Comparison of ENCODE assay signal across 1 cellular context in the genomic region with DNA sequence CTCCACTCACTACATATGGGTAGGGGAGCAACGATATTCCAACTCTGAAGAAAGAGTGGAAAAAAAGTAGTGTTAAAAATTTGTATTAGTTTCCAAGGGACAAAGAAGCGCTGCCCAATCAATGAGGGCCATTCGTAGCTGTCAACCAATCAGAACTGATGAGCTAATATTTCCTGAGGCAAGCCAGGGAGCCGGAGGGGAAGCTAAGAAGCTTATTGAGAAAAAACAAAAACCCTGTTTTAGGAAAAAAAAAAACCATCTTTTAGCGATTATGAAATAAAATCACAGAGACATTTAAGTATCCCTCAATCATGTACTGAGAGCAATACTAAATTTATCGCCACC.
TF ChIP-seq lines count a peak whose summit lies in the region.

No MANE protein-coding gene starts in this region.

TF ChIP-seq in HepG2, 621 proteins besides CTCF, POLR2A, EP300 and RAD21 (continued from another document):
- TF ChIP-seq ZNF800 (CRISPR knock-in tag; IDR thresholded peaks at IDR 0.05) (0 out of 2 replicates have a peak, but pooled peaks have one; percentile 7), HNF1B (CRISPR knock-in tag; IDR thresholded peaks at IDR 0.05) (0 out of 2 replicates have a peak, but pooled peaks have one; percentile 0), HOMEZ (CRISPR knock-in tag; IDR thresholded peaks at IDR 0.05; ENCODE audit: low read depth) (0 out of 2 replicates have a peak, but pooled peaks have one; percentile 26), NFYB (CRISPR knock-in tag; IDR thresholded peaks at IDR 0.05) (peak; percentile 73), NFYC (CRISPR knock-in tag; IDR thresholded peaks at IDR 0.05) (peak; percentile 76), WIZ (CRISPR knock-in tag; IDR thresholded peaks at IDR 0.05) (no peak), ZNF362 (CRISPR knock-in tag; IDR thresholded peaks at IDR 0.05; ENCODE audit: borderline replicate concordance) (peak; percentile 7; the same call in 1 of the 2 replicates)
- TF ChIP-seq, protein P1, sequence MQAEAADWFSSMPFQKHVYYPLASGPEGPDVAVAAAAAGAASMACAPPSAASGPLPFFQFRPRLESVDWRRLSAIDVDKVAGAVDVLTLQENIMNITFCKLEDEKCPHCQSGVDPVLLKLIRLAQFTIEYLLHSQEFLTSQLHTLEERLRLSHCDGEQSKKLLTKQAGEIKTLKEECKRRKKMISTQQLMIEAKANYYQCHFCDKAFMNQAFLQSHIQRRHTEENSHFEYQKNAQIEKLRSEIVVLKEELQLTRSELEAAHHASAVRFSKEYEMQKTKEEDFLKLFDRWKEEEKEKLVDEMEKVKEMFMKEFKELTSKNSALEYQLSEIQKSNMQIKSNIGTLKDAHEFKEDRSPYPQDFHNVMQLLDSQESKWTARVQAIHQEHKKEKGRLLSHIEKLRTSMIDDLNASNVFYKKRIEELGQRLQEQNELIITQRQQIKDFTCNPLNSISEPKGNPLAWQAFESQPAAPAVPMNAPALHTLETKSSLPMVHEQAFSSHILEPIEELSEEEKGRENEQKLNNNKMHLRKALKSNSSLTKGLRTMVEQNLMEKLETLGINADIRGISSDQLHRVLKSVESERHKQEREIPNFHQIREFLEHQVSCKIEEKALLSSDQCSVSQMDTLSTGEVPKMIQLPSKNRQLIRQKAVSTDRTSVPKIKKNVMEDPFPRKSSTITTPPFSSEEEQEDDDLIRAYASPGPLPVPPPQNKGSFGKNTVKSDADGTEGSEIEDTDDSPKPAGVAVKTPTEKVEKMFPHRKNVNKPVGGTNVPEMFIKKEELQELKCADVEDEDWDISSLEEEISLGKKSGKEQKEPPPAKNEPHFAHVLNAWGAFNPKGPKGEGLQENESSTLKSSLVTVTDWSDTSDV (CRISPR knock-in tag; IDR thresholded peaks at IDR 0.05) = no peak
- TF ChIP-seq, protein P2, sequence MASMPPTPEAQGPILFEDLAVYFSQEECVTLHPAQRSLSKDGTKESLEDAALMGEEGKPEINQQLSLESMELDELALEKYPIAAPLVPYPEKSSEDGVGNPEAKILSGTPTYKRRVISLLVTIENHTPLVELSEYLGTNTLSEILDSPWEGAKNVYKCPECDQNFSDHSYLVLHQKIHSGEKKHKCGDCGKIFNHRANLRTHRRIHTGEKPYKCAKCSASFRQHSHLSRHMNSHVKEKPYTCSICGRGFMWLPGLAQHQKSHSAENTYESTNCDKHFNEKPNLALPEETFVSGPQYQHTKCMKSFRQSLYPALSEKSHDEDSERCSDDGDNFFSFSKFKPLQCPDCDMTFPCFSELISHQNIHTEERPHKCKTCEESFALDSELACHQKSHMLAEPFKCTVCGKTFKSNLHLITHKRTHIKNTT (CRISPR knock-in tag; IDR thresholded peaks at IDR 0.05) = no peak
TF ChIP-seq in HepG2: peak in this region for 7.
